ENCODE assay signal across 24 cellular contexts in genomic region chr14:66530526-66530925, GRCh38. TPM values are rescaled to one million over a fixed set of nuclear protein-coding genes. Genes with fewer than 3 reads are reported as not detected.
DNase-seq lines count a peak whose midpoint lies in the region; ATAC-seq, FAIRE-seq and TF ChIP-seq lines count a peak whose summit lies in the region.
"Had no signal": no experiment of that assay in that cellular context is flagged by ENCODE, and none has a peak within 500 bp of the region (broad histone marks: within the 10 kb centered on the region; RNA-seq: fewer than 3 reads in every experiment).

No MANE protein-coding gene starts in this region.

- H3K27ac ChIP-seq in GM12878 (ENCODE audit: control insufficient read depth, insufficient read depth), result no peak overlapping the region
- H3K27ac ChIP-seq in kidney (ENCODE audit: low read depth in 2 of 2, low read length in 2 of 2), result no peak overlapping the region
- no peak overlapping the region for H3K27ac ChIP-seq in gastroesophageal sphincter
- H3K27ac ChIP-seq: A549, HL-60, KMS-11 had no signal

- TF ChIP-seq POLR2A in GM12878 (IDR thresholded peaks at IDR 0.05; ENCODE audit: low read depth, low read length) (no peak), gastroesophageal sphincter (IDR thresholded peaks at IDR 0.05) (no peak)

- H2AFZ ChIP-seq in GM12878 (ENCODE audit: control insufficient read depth, low read depth, low read length), result no peak overlapping the region

- H3K4me3 ChIP-seq in GM12865 (ENCODE audit: low read depth, low read length) (no peak overlapping the region), GM12878 (no peak overlapping the region), kidney (ENCODE audit: low read length in 2 of 2) (no peak overlapping the region), gastroesophageal sphincter (no peak overlapping the region)
- H3K4me3 ChIP-seq: A549 had no signal

- RAD21 ChIA-PET in GM12878 (lab: Charles Lee; ENCODE audit: unreplicated experiment), result interaction anchor here (0.6 to 1.0 kb wide), 2 partner anchors 11 to 618 kb away, joined by 3 to 6 read pairs; no protein-coding TSS in a partner anchor

- DNase-seq in GM12865 (ENCODE audit: low read depth) (peak; percentile 44), GM12878 (ENCODE audit: low read depth, low spot score) (no peak), kidney (peak; percentile 55), renal cortical epithelial cell (ENCODE audit: low read depth) (peak; percentile 36), DMS79 treated with DMSO at 0.1 percent for 48 hours (lab: John Stamatoyannopoulos, UW) (no peak), islet precursor cell (no peak)
- no peak for DNase-seq in stimulated activated CD4-positive, alpha-beta T cell treated with anti-CD3 and anti-CD28 coated beads, Interleukin-1b, Interleukin-23, amount 100 ng/mL, for 48 hours
- DNase-seq: CD4-positive, alpha-beta memory T cell; DMS53; H7; HFFc6; NCI-H1417; NCI-H187 treated with DMSO at 0.1 percent for 48 hours; NCI-H226; NCI-H524; NCI-H82; OCI-M1 had no signal

- TF ChIP-seq RAD21 in GM12878 (IDR thresholded peaks at IDR 0.05; ENCODE audit: insufficient read depth, low read depth, low read length), result no peak

- H3K9me3 ChIP-seq in GM12878 (replicated peaks; ENCODE audit: control insufficient read depth, insufficient read depth, low read length) (peaks cover 6% of the 10 kb centered on the region), kidney (ENCODE audit: control insufficient read depth in 1 of 2, low read length in 2 of 2) (no peaks in the 10 kb centered on the region), gastroesophageal sphincter (no peaks in the 10 kb centered on the region)
- H3K9me3 ChIP-seq: A549 had no signal

- TF ChIP-seq CTCF in GM12865 (IDR thresholded peaks at IDR 0.05; ENCODE audit: insufficient read depth, low read depth, low read length, missing control alignments), result no peak
- TF ChIP-seq CTCF in GM12878 (IDR thresholded peaks at IDR 0.05 in 2 of 3, conservative IDR thresholded peaks at IDR 0.05 in 1 of 3; ENCODE audit: control insufficient read depth in 2 of 3, extremely low read depth in 1 of 3, insufficient read depth in 1 of 3, low read depth in 3 of 3, low read length in 3 of 3), result no peak
- no peak for TF ChIP-seq CTCF in kidney (IDR thresholded peaks at IDR 0.05; ENCODE audit: borderline replicate concordance, extremely low read depth, insufficient read depth)
- no peak for TF ChIP-seq CTCF in gastroesophageal sphincter (IDR thresholded peaks at IDR 0.05)

- BruUV-seq in GM12878 (replicated peaks; lab: Mats Ljungman, UMichigan), result no TSS peak

- FAIRE-seq in GM12878 (lab: Jason Lieb, UNC) (no peak), kidney (lab: Jason Lieb, UNC) (no peak)
- FAIRE-seq: A549 had no signal

- SMC1A ChIA-PET in GM12878 (lab: Charles Lee; ENCODE audit: uncharacterized antibody, unreplicated experiment), result interaction anchor here (0.8 kb wide), 1 partner anchor 17 kb away, joined by 3 read pairs; no protein-coding TSS in a partner anchor

- in situ Hi-C loops in GM12878 (cut with MboI), result no loop called here

- H4K20me1 ChIP-seq in GM12878 (ENCODE audit: control insufficient read depth, insufficient read depth), result no peaks in the 10 kb centered on the region

- WGBS in GM12878 (ENCODE audit: insufficient coverage, insufficient replicate concordance, low lambda C conversion rate, missing lambda C conversion rate), result 47% methylated on average over 9 of the region's 9 CpGs
- 100% methylated on average over 2 to 4 of the region's 9 CpGs for WGBS in gastroesophageal sphincter (ENCODE audit: low coverage in 1 of 2), 2 donors

- H3K4me2 ChIP-seq in GM12878 (ENCODE audit: control insufficient read depth, insufficient read depth), result no peak overlapping the region
- H3K4me2 ChIP-seq: A549, KMS-11 had no signal

- CTCF ChIA-PET in GM12878 (lab: Yijun Ruan, JAX), result interaction anchor here (0.7 to 4.0 kb wide), 2 partner anchors 10 to 1820 kb away, joined by 4 to 13 read pairs; no protein-coding TSS in a partner anchor

- POLR2A ChIA-PET in GM12878 (lab: Charles Lee), result interaction anchor here (1.4 to 2.0 kb wide), 3 partner anchors 11 to 19 kb away, joined by 3 to 6 read pairs (median 4); no protein-coding TSS in a partner anchor

- peaks cover 40% of the 10 kb centered on the region for H3K79me2 ChIP-seq in GM12878 (ENCODE audit: control insufficient read depth, insufficient read depth, low read length)

- H3K36me3 ChIP-seq in GM12878 (ENCODE audit: control insufficient read depth in 2 of 2, insufficient read depth in 2 of 2, low read length in 1 of 2) (no peaks in the 10 kb centered on the region), kidney (ENCODE audit: control insufficient read depth in 1 of 2, insufficient read depth in 2 of 2, low read length in 2 of 2) (no peaks in the 10 kb centered on the region), gastroesophageal sphincter (no peaks in the 10 kb centered on the region)

- intact Hi-C loops in GM12878 (cut with micrococcal nuclease; ENCODE audit: unreplicated experiment) (no loop called here), kidney (cut with DNase I) (no loop called here)

- peaks cover 2% of the 10 kb centered on the region; the same call in 1 of the 2 replicates for H3K4me1 ChIP-seq in GM12878 (ENCODE audit: control insufficient read depth, insufficient read depth, low read length)
- no peaks in the 10 kb centered on the region for H3K4me1 ChIP-seq in kidney (ENCODE audit: control insufficient read depth in 1 of 2, insufficient read depth in 1 of 2, low read depth in 1 of 2, low read length in 2 of 2)
- no peaks in the 10 kb centered on the region for H3K4me1 ChIP-seq in gastroesophageal sphincter
- H3K4me1 ChIP-seq: A549 had no signal

- peak; percentile 86 for ATAC-seq in GM12878
- ATAC-seq in gastroesophageal sphincter, result no peak
- ATAC-seq: A549 had no signal

- H3K9ac ChIP-seq in GM12878 (ENCODE audit: control insufficient read depth, insufficient read depth, low read length), result no peak overlapping the region
- H3K9ac ChIP-seq in kidney (ENCODE audit: low read length in 2 of 2), result no peak overlapping the region
- H3K9ac ChIP-seq: KMS-11 had no signal

- H3K27me3 ChIP-seq in GM12878 (replicated peaks in 1 of 2; ENCODE audit: control insufficient read depth in 2 of 2, insufficient read depth in 2 of 2, low read length in 1 of 2), result no peaks in the 10 kb centered on the region
- no peaks in the 10 kb centered on the region for H3K27me3 ChIP-seq in gastroesophageal sphincter

- no peak for TF ChIP-seq EP300 in GM12878 (IDR thresholded peaks at IDR 0.05; ENCODE audit: borderline replicate concordance in 1 of 2, control insufficient read depth in 1 of 2, low read depth in 2 of 2, low read length in 2 of 2)
- no peak for TF ChIP-seq EP300 in gastroesophageal sphincter (IDR thresholded peaks at IDR 0.05)

TF ChIP-seq in GM12878, 131 proteins besides CTCF, POLR2A, EP300 and RAD21 (continues in another document):
- TF ChIP-seq IKZF1 (conservative IDR thresholded peaks at IDR 0.05), result peak; percentile 56; the same call in 1 of the 2 replicates

RNA-seq across cellular contexts. Expression of gene GPHN, which starts 22.6 kb away (rescaled TPM):
- total RNA-seq in GM12878 (2013; cell fraction: nucleolus; rRNA removed), result 105 and 106 TPM in 2 replicates
- total RNA-seq in GM12878 (2014; rRNA removed) (23.2 and 24.5 TPM in 2 replicates), GM12878 (2014; rRNA removed; fragmentation: Illumina TruSeq; extraction: Trizol) (30.3 and 32.6 TPM in 2 replicates), GM12878 (2021) (44.7 and 46.0 TPM in 2 replicates), kidney (35.4 TPM), renal cortical epithelial cell (12.0 and 38.7 TPM in 2 replicates), gastroesophageal sphincter (10 to 100 TPM; 13.1 to 16.5 (median 14.7) TPM)
- polyA plus RNA-seq in GM12878 (2011; ENCODE audit: low read depth), result 19.0 TPM
- polyA plus RNA-seq in GM12878 (2011; rRNA removed) (48.8 and 55.9 TPM in 2 replicates), GM12878 (2014; fragmentation: Illumina TruSeq; extraction: Trizol) (37.4 and 38.2 TPM in 2 replicates), GM12878 (2014; fragmentation: Nextera tagmentation; extraction: Ambion mirVana) (10 to 100 TPM; 32.3 to 33.1 TPM), GM12878 (2014; rRNA removed) (22.3 and 35.6 TPM in 2 replicates), GM12878 (2016; fragmentation: Nextera tagmentation; extraction: Ambion mirVana) (10 to 100 TPM; 33.1 to 43.7 TPM), kidney (ENCODE audit: insufficient read depth, low read depth, low replicate concordance) (62.0 TPM)
- 36.1 and 39.8 TPM in 2 replicates for polyA plus RNA-seq in GM12878 (2011; cell fraction: cytosol; rRNA removed)
- polyA plus RNA-seq in GM12878 (2011; cell fraction: nucleus; rRNA removed), result 41.9 and 45.2 TPM in 2 replicates
- polyA plus RNA-seq in GM12878 (2012), result 31.9 and 39.3 TPM in 2 replicates
- 132 and 154 TPM in 2 replicates for polyA minus RNA-seq in GM12878 (2011; rRNA and poly(A)+ RNA removed)
- 39.4 and 40.0 TPM in 2 replicates for polyA minus RNA-seq in GM12878 (2011; cell fraction: cytosol; rRNA and poly(A)+ RNA removed)
- 216 and 390 TPM in 2 replicates for polyA minus RNA-seq in GM12878 (2011; cell fraction: nucleus; rRNA and poly(A)+ RNA removed)

RNA-seq across cellular contexts. Expression of gene CCDC196, which starts 44.4 kb away (rescaled TPM):
- not detected in 2 replicates for total RNA-seq in GM12878 (2013; cell fraction: nucleolus; rRNA removed)
- total RNA-seq in GM12878 (2014; rRNA removed), result not detected in 2 replicates
- total RNA-seq in GM12878 (2014; rRNA removed; fragmentation: Illumina TruSeq; extraction: Trizol), result not detected in 2 replicates
- total RNA-seq in GM12878 (2021), result not detected in 2 replicates
- polyA plus RNA-seq in GM12878 (2011; ENCODE audit: low read depth), result not detected
- polyA plus RNA-seq in GM12878 (2011; rRNA removed), result not detected in 2 replicates
- not detected in 2 replicates for polyA plus RNA-seq in GM12878 (2011; cell fraction: cytosol; rRNA removed)
- polyA plus RNA-seq in GM12878 (2011; cell fraction: nucleus; rRNA removed), result not detected in 2 replicates
- polyA plus RNA-seq in GM12878 (2012), result not detected in 2 replicates
- polyA plus RNA-seq in GM12878 (2014; fragmentation: Illumina TruSeq; extraction: Trizol), result not detected in 2 replicates
- polyA plus RNA-seq in GM12878 (2014; fragmentation: Nextera tagmentation; extraction: Ambion mirVana), result under 1 TPM in 1 of 2 experiments, not detected in 1; 0.03 TPM
- polyA plus RNA-seq in GM12878 (2014; rRNA removed), result not detected in 2 replicates
- polyA plus RNA-seq in GM12878 (2016; fragmentation: Nextera tagmentation; extraction: Ambion mirVana), result under 1 TPM; 0.28 to 0.52 TPM
- polyA minus RNA-seq in GM12878 (2011; rRNA and poly(A)+ RNA removed), result not detected in 2 replicates
- polyA minus RNA-seq in GM12878 (2011; cell fraction: cytosol; rRNA and poly(A)+ RNA removed), result not detected in 2 replicates
- polyA minus RNA-seq in GM12878 (2011; cell fraction: nucleus; rRNA and poly(A)+ RNA removed), result not detected in 2 replicates
- total RNA-seq in kidney, result not detected
- polyA plus RNA-seq in kidney (ENCODE audit: insufficient read depth, low read depth, low replicate concordance), result not detected
- not detected in 2 replicates for total RNA-seq in renal cortical epithelial cell
- total RNA-seq in gastroesophageal sphincter, result not detected
- total RNA-seq: CD4-positive, alpha-beta memory T cell; H7; HFFc6; HT1080; RPMI7951 had no signal
- polyA plus RNA-seq: A549; BJ; CD4-positive, alpha-beta memory T cell had no signal

Comparison
In these comparisons a context has a peak if more than half of its experiments do, and no peak if none do; other contexts are left out.
1. DNase-seq: peak in GM12865 (single experiment), kidney (single experiment) and renal cortical epithelial cell (single experiment); none in GM12878 (single experiment), stimulated activated CD4-positive, alpha-beta T cell treated with anti-CD3 and anti-CD28 coated beads, Interleukin-1b, Interleukin-23, amount 100 ng/mL, for 48 hours (single experiment), DMS79 treated with DMSO at 0.1 percent for 48 hours (single experiment) and islet precursor cell (single experiment).